Comparison of ENCODE assay signal across 1 cellular context in the genomic region with DNA sequence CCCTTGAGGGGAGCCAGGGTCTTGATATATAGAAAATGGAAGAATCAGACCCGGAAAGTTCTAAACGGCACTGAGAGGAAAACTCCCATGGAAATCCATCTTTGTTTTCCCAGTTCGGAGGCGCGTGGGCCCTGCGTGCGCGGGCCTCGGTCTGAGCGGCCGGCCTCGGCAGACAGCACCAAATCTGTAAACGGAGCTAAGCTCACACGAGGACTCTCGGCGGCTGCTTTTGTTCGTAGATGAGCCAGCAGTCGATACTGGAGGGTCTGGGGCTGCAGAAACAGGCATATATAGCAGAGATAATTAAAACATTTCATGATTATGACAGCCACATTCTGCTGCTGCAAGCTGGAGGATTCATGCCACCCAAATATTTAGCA.
TF ChIP-seq lines count a peak whose summit lies in the region.

No MANE protein-coding gene starts in this region.

TF ChIP-seq in SK-N-SH treated with all-trans-retinoic acid at 6 μM for 48 hours, 23 proteins besides CTCF, POLR2A, EP300 and RAD21 (continued from another document):
- TF ChIP-seq, protein P1, sequence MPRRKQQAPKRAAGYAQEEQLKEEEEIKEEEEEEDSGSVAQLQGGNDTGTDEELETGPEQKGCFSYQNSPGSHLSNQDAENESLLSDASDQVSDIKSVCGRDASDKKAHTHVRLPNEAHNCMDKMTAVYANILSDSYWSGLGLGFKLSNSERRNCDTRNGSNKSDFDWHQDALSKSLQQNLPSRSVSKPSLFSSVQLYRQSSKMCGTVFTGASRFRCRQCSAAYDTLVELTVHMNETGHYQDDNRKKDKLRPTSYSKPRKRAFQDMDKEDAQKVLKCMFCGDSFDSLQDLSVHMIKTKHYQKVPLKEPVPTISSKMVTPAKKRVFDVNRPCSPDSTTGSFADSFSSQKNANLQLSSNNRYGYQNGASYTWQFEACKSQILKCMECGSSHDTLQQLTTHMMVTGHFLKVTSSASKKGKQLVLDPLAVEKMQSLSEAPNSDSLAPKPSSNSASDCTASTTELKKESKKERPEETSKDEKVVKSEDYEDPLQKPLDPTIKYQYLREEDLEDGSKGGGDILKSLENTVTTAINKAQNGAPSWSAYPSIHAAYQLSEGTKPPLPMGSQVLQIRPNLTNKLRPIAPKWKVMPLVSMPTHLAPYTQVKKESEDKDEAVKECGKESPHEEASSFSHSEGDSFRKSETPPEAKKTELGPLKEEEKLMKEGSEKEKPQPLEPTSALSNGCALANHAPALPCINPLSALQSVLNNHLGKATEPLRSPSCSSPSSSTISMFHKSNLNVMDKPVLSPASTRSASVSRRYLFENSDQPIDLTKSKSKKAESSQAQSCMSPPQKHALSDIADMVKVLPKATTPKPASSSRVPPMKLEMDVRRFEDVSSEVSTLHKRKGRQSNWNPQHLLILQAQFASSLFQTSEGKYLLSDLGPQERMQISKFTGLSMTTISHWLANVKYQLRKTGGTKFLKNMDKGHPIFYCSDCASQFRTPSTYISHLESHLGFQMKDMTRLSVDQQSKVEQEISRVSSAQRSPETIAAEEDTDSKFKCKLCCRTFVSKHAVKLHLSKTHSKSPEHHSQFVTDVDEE (CRISPR knock-in tag; IDR thresholded peaks at IDR 0.05): no peak
- TF ChIP-seq, protein P2, sequence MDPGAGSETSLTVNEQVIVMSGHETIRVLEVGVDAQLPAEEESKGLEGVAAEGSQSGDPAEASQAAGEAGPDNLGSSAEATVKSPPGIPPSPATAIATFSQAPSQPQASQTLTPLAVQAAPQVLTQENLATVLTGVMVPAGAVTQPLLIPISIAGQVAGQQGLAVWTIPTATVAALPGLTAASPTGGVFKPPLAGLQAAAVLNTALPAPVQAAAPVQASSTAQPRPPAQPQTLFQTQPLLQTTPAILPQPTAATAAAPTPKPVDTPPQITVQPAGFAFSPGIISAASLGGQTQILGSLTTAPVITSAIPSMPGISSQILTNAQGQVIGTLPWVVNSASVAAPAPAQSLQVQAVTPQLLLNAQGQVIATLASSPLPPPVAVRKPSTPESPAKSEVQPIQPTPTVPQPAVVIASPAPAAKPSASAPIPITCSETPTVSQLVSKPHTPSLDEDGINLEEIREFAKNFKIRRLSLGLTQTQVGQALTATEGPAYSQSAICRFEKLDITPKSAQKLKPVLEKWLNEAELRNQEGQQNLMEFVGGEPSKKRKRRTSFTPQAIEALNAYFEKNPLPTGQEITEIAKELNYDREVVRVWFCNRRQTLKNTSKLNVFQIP (CRISPR knock-in tag; IDR thresholded peaks at IDR 0.05; ENCODE audit: borderline replicate concordance, low read depth): no peak
- TF ChIP-seq OSR1 (CRISPR knock-in tag; IDR thresholded peaks at IDR 0.05): no peak
